1 cellular context compared by ENCODE assay signal in the genomic region with DNA sequence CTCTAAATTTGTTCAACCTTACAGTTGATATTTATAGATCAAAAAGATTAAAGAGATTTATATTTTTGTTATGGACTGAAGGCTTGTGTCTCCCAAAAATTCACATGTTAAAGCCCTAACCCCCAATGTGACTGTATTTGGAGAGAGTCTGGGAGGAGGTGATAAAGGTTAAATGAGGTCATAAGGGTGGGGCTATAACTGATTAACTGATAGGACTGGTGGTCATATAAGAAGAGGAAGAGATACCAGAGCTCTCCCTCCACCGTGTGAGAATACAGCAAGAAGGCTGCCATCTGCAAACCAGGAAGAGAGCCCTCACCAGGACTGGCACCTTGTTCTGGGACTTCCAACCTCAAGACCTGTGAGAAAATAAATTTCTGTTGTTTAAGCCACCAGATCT.
TF ChIP-seq lines count a peak whose summit lies in the region.

No MANE protein-coding gene starts in this region.

TF ChIP-seq in HepG2, 621 proteins besides CTCF, POLR2A, EP300 and RAD21 (continued from another document):
- TF ChIP-seq JUND (CRISPR knock-in tag; IDR thresholded peaks at IDR 0.05) (no peak), ISL2 (CRISPR knock-in tag; IDR thresholded peaks at IDR 0.05) (no peak), ZFP41 (CRISPR knock-in tag; IDR thresholded peaks at IDR 0.05; ENCODE audit: borderline replicate concordance) (no peak), TAF1 (CRISPR knock-in tag; IDR thresholded peaks at IDR 0.05) (no peak), FLYWCH1 (CRISPR knock-in tag; IDR thresholded peaks at IDR 0.05) (no peak), SSRP1 (CRISPR knock-in tag; IDR thresholded peaks at IDR 0.05) (no peak), MAZ (IDR thresholded peaks at IDR 0.05; ENCODE audit: borderline replicate concordance, low read depth, low read length) (no peak), MAZ (CRISPR knock-in tag; IDR thresholded peaks at IDR 0.05; ENCODE audit: low read depth) (no peak), MTA1 (CRISPR knock-in tag; IDR thresholded peaks at IDR 0.05; ENCODE audit: borderline replicate concordance) (no peak)
- TF ChIP-seq, protein P1, sequence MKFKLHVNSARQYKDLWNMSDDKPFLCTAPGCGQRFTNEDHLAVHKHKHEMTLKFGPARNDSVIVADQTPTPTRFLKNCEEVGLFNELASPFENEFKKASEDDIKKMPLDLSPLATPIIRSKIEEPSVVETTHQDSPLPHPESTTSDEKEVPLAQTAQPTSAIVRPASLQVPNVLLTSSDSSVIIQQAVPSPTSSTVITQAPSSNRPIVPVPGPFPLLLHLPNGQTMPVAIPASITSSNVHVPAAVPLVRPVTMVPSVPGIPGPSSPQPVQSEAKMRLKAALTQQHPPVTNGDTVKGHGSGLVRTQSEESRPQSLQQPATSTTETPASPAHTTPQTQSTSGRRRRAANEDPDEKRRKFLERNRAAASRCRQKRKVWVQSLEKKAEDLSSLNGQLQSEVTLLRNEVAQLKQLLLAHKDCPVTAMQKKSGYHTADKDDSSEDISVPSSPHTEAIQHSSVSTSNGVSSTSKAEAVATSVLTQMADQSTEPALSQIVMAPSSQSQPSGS (CRISPR knock-in tag; IDR thresholded peaks at IDR 0.05), result no peak
TF ChIP-seq in HepG2: peak in this region for 0.
